ENCODE assay signal across 20 cellular contexts in genomic region chr10:34627331-34627730, GRCh38.
DNase-seq lines count a peak whose midpoint lies in the region; ATAC-seq and TF ChIP-seq lines count a peak whose summit lies in the region.
"Had no signal": no experiment of that assay in that cellular context is flagged by ENCODE, and none has a peak within 500 bp of the region (broad histone marks: within the 10 kb centered on the region; RNA-seq: fewer than 3 reads in every experiment).

No MANE protein-coding gene starts in this region.

- no peak overlapping the region for H3K27ac Mint-ChIP-seq in CD14-positive monocyte
- H3K27ac Mint-ChIP-seq: activated naive CD4-positive, alpha-beta T cell treated with anti-CD3 and anti-CD28 coated beads, Interleukin-2, amount 50 U/mL, for 72 hours; GM23338; memory B cell had no signal

- H3K9me3 Mint-ChIP-seq in CD14-positive monocyte: no peaks in the 10 kb centered on the region
- H3K9me3 Mint-ChIP-seq: activated naive CD4-positive, alpha-beta T cell treated with anti-CD3 and anti-CD28 coated beads, Interleukin-2, amount 50 U/mL, for 72 hours; GM23338; memory B cell had no signal

- intact Hi-C loops in CD14-positive monocyte (cut with micrococcal nuclease): no loop called here
- intact Hi-C loops in left cardiac atrium (cut with DNase I): no loop called here

- TF ChIP-seq CTCF in CD14-positive monocyte (IDR thresholded peaks at IDR 0.05) (no peak), GM10266 (IDR thresholded peaks at IDR 0.05; ENCODE audit: control insufficient read depth, insufficient read depth, low read depth, missing control alignments) (no peak)

- peaks cover 0 to 2% (median 2%) of the 10 kb centered on the region in 3 donors for H3K27me3 Mint-ChIP-seq in CD14-positive monocyte (ENCODE audit: low read depth in 3 of 3)

- ATAC-seq in HG02885 (IDR thresholded peaks at IDR 0.05; ENCODE audit: poor library complexity, unreplicated experiment) (peak; percentile 85), left cardiac atrium (no peak)
- ATAC-seq: activated naive CD4-positive, alpha-beta T cell treated with anti-CD3 and anti-CD28 coated beads, Interleukin-2, amount 50 U/mL, for 72 hours; GM23338 had no signal

- no peaks in the 10 kb centered on the region for H3K4me1 Mint-ChIP-seq in CD14-positive monocyte
- H3K4me1 Mint-ChIP-seq: memory B cell had no signal

- DNase-seq in NOMO-1 (lab: John Stamatoyannopoulos, UW; ENCODE audit: unreplicated experiment in 2 of 2): peak; percentile 19 to 67
- no peak for DNase-seq in NOMO-1 treated with dmso at 0.1 percent for 144 hours (lab: John Stamatoyannopoulos, UW; ENCODE audit: unreplicated experiment)
- DNase-seq in NOMO-1 treated with DMSO at 0.1 percent for 48 hours (lab: John Stamatoyannopoulos, UW; ENCODE audit: unreplicated experiment): peak; percentile 62
- no peak for DNase-seq in CD14-positive monocyte (ENCODE audit: low spot score)
- DNase-seq in left cardiac atrium: no peak
- DNase-seq in GM10266 (ENCODE audit: extremely low spot score): no peak
- no peak for DNase-seq in putamen (ENCODE audit: low spot score)
- DNase-seq: activated CD4-positive, alpha-beta T cell treated with anti-CD3 and anti-CD28 coated beads, Interleukin-2, amount 50 U/mL, for 1 hour; caudate nucleus; heart left ventricle; NCI-H187 treated with DMSO at 0.1 percent for 48 hours; NCI-H2227 treated with DMSO at 0.1 percent for 48 hours; psoas muscle; stimulated activated naive CD4-positive, alpha-beta T cell treated with Interleukin-2 at 50 U/mL for 16 hours; tibial artery; WERI-Rb-1 had no signal

- no peaks in the 10 kb centered on the region for H3K36me3 Mint-ChIP-seq in CD14-positive monocyte
- H3K36me3 Mint-ChIP-seq: activated naive CD4-positive, alpha-beta T cell treated with anti-CD3 and anti-CD28 coated beads, Interleukin-2, amount 50 U/mL, for 72 hours; memory B cell had no signal

- no peak overlapping the region for H3K4me3 Mint-ChIP-seq in CD14-positive monocyte
- H3K4me3 Mint-ChIP-seq: GM23338, memory B cell had no signal

Comparison
In these comparisons a context has a peak if more than half of its experiments do, and no peak if none do; other contexts are left out.
1. DNase-seq: peak in NOMO-1 (2 of 2) and NOMO-1 treated with DMSO at 0.1 percent for 48 hours (single experiment); none in NOMO-1 treated with dmso at 0.1 percent for 144 hours (single experiment), CD14-positive monocyte (single experiment), left cardiac atrium (single experiment), GM10266 (single experiment) and putamen (single experiment).